ENCODE assay signal across 8 cellular contexts in genomic region chr20:43959079-43959919, GRCh38. TPM values are rescaled to one million over a fixed set of nuclear protein-coding genes. Genes with fewer than 3 reads are reported as not detected.
DNase-seq lines count a peak whose midpoint lies in the region; ATAC-seq lines count a peak whose summit lies in the region.

No MANE protein-coding gene starts in this region.

- H3K9me3 ChIP-seq in SJCRH30 (replicated peaks), result no peaks in the 10 kb centered on the region

- peak; percentile 40 for DNase-seq in CD1c-positive myeloid dendritic cell (ENCODE audit: extremely low spot score)
- peak; percentile 17 for DNase-seq in T follicular helper cell (ENCODE audit: low read depth)
- DNase-seq in left cardiac atrium, result no peak
- no peak for DNase-seq in SJCRH30
- DNase-seq in NCI-H128 (lab: John Stamatoyannopoulos, UW; ENCODE audit: unreplicated experiment), result no peak

- H3K4me3 ChIP-seq in SJCRH30, result no peak overlapping the region

- H3K4me1 ChIP-seq in SJCRH30, result peaks cover 15% of the 10 kb centered on the region

- no peak overlapping the region for H3K27ac ChIP-seq in SJCRH30

- H3K27me3 ChIP-seq in SJCRH30, result no peaks in the 10 kb centered on the region

- no peaks in the 10 kb centered on the region for H3K36me3 ChIP-seq in SJCRH30

- intact Hi-C loops in left cardiac atrium (cut with DNase I), result no loop called here

- ATAC-seq in HG03175 (IDR thresholded peaks at IDR 0.05; ENCODE audit: unreplicated experiment), result peak; percentile 56
- ATAC-seq in left cardiac atrium, result peak; percentile 23 to 51
- ATAC-seq in HG02852 (IDR thresholded peaks at IDR 0.05; ENCODE audit: unreplicated experiment), result no peak
- ATAC-seq in HG02870 (IDR thresholded peaks at IDR 0.05; ENCODE audit: unreplicated experiment), result no peak

RNA-seq across cellular contexts. Expression of gene TOX2, which starts 44.6 kb away (rescaled TPM):
- total RNA-seq in left cardiac atrium, result 1 to 10 TPM in 1 of 2 donors, under 1 TPM in 1; 0.73 to 1.6 TPM
- 7.9 and 10.1 TPM in 2 replicates for total RNA-seq in SJCRH30 (2014; rRNA removed; shearing (Covaris generic))

Comparison
In these comparisons a context has a peak if more than half of its experiments do, and no peak if none do; other contexts are left out.
1. DNase-seq: peak in CD1c-positive myeloid dendritic cell (single experiment) and T follicular helper cell (single experiment); none in left cardiac atrium (single experiment), SJCRH30 (0 of 2) and NCI-H128 (single experiment).
2. ATAC-seq: peak in HG03175 (single experiment) and left cardiac atrium (2 of 2); none in HG02852 (single experiment) and HG02870 (single experiment).